Comparison of ENCODE assay signal across 14 cellular contexts in the genomic region with DNA sequence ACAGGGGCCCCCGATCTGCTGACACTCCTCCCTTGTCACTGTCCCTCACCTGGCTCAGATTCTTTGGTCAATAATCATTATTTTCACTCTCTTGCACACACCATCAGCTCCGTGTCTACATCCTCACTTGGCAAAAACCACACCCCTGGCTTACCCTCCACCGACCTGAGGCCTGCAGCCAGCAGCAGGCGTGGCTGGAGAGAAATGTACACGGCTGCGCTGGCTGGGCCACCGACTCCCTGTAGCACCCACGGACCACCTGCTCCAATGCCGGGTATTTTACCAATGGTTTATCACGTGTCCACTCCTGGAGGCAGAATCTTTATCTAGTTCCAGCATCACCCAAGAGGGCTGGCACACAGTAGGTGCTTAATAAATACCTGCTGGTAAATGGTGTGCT.
A peak's percentile ranks its signal among the peaks of the same experiment; 100 is the strongest.
DNase-seq lines count a peak whose midpoint lies in the region; ATAC-seq and TF ChIP-seq lines count a peak whose summit lies in the region.
"Had no signal": no experiment of that assay in that cellular context is flagged by ENCODE, and none has a peak within 500 bp of the region (broad histone marks: within the 10 kb centered on the region; RNA-seq: fewer than 3 reads in every experiment).

No MANE protein-coding gene starts in this region.

- no peak overlapping the region for H2BK120ac ChIP-seq in neuronal stem cell (ENCODE audit: low read depth, low read length)

- H3K4me1 ChIP-seq in neuronal stem cell (ENCODE audit: control insufficient read depth in 2 of 2, insufficient read depth in 1 of 2, low read depth in 1 of 2, low read length in 2 of 2) = peaks cover 0 to 7% of the 10 kb centered on the region in 2 donors

- no peaks in the 10 kb centered on the region for H3K79me1 ChIP-seq in neuronal stem cell (ENCODE audit: low read depth, low read length)

- H3K18ac ChIP-seq in neuronal stem cell (ENCODE audit: low read length) = no peak overlapping the region

- no peak overlapping the region for H2AK5ac ChIP-seq in neuronal stem cell (ENCODE audit: low read depth, low read length)

- H4K91ac ChIP-seq in neuronal stem cell (ENCODE audit: low read depth, low read length, poor library complexity) = no peak overlapping the region

- no peaks in the 10 kb centered on the region for H3K9me3 ChIP-seq in neuronal stem cell (replicated peaks in 1 of 2; ENCODE audit: control insufficient read depth in 2 of 2, insufficient read depth in 1 of 2, low read depth in 1 of 2, low read length in 2 of 2)

- no peak overlapping the region for H2BK5ac ChIP-seq in neuronal stem cell (ENCODE audit: low read length)

- no peak for ATAC-seq in GM18520 (IDR thresholded peaks at IDR 0.05; ENCODE audit: unreplicated experiment)

- H2BK15ac ChIP-seq in neuronal stem cell (ENCODE audit: low read length) = no peak overlapping the region

- no peaks in the 10 kb centered on the region for H3K36me3 ChIP-seq in neuronal stem cell (replicated peaks in 1 of 2; ENCODE audit: control insufficient read depth in 2 of 2, insufficient read depth in 2 of 2, low read length in 2 of 2)

- peaks cover 56% of the 10 kb centered on the region for H3K27me3 Mint-ChIP-seq in chondrocyte (ENCODE audit: low read depth)

- no peaks in the 10 kb centered on the region for H3K36me3 Mint-ChIP-seq in chondrocyte (ENCODE audit: low read depth)
- H3K36me3 Mint-ChIP-seq: CD8-positive, alpha-beta memory T cell had no signal

- no peak overlapping the region for H3K14ac ChIP-seq in neuronal stem cell (ENCODE audit: low read length)

- no peak overlapping the region for H2BK12ac ChIP-seq in neuronal stem cell (ENCODE audit: low read length)

- DNase-seq in NCI-H1092 treated with DMSO at 0.1 percent for 48 hours (lab: John Stamatoyannopoulos, UW) (peak; percentile 86), NCI-H1092 (lab: John Stamatoyannopoulos, UW) (no peak), NCI-H69 (lab: John Stamatoyannopoulos, UW) (peak; percentile 33), chondrocyte (ENCODE audit: low spot score) (peak; percentile 36), neuronal stem cell (ENCODE audit: low spot score) (no peak), T1000 (lab: John Stamatoyannopoulos, UW) (no peak), hypothalamus (lab: John Stamatoyannopoulos, UW) (no peak)
- DNase-seq: CD8-positive, alpha-beta memory T cell; DMS53; GF-D8; HCEC 1CT; HFFc6 had no signal

- H3K4me3 ChIP-seq in neuronal stem cell (ENCODE audit: low read length in 2 of 2) = no peak overlapping the region

- peaks cover under 1% of the 10 kb centered on the region for H3K9me3 Mint-ChIP-seq in chondrocyte (ENCODE audit: low read depth)
- H3K9me3 Mint-ChIP-seq: CD8-positive, alpha-beta memory T cell; HFFc6 had no signal

- no peak overlapping the region for H3K27ac Mint-ChIP-seq in chondrocyte (ENCODE audit: unreplicated experiment)
- H3K27ac Mint-ChIP-seq: CD8-positive, alpha-beta memory T cell; HFFc6 had no signal

- WGBS in neuronal stem cell (ENCODE audit: extremely low coverage in 2 of 2, insufficient read length in 2 of 2, insufficient replicate concordance in 1 of 2), 2 donors = no CpG with 5 or more reads among the region's 10 CpGs

- H3K4me2 ChIP-seq in neuronal stem cell (ENCODE audit: insufficient read depth, low read length, poor library complexity, severe bottlenecking) = no peak overlapping the region

- H3K27me3 ChIP-seq in neuronal stem cell (ENCODE audit: control insufficient read depth in 3 of 3, insufficient read depth in 3 of 3, low read depth in 1 of 3, low read length in 3 of 3) = peaks cover 0 to 52% (median 0%) of the 10 kb centered on the region in 3 experiments

- H2AFZ ChIP-seq in neuronal stem cell (ENCODE audit: low read length) = no peak overlapping the region

- no peak overlapping the region for H3K4ac ChIP-seq in neuronal stem cell (ENCODE audit: low read length)

- no peaks in the 10 kb centered on the region for H3K4me1 Mint-ChIP-seq in chondrocyte (ENCODE audit: low read depth)
- H3K4me1 Mint-ChIP-seq: CD8-positive, alpha-beta memory T cell had no signal

- H3K27ac ChIP-seq in neuronal stem cell (replicated peaks; ENCODE audit: low read length) = no peak overlapping the region
- H3K27ac ChIP-seq: 22Rv1 had no signal

- H3K4me3 Mint-ChIP-seq in chondrocyte (ENCODE audit: unreplicated experiment) = no peak overlapping the region
- H3K4me3 Mint-ChIP-seq: CD8-positive, alpha-beta memory T cell; HFFc6 had no signal

- H3K9ac ChIP-seq in neuronal stem cell (ENCODE audit: low read depth, low read length, poor library complexity) = no peak overlapping the region

- TF ChIP-seq CTCF in chondrocyte (IDR thresholded peaks at IDR 0.05) = no peak

- H3K23ac ChIP-seq in neuronal stem cell (ENCODE audit: low read depth, low read length, poor library complexity) = peak overlapping the region; percentile 38

- H4K8ac ChIP-seq in neuronal stem cell (ENCODE audit: low read depth, low read length) = no peak overlapping the region

Comparison
In these comparisons a context has a peak if more than half of its experiments do, and no peak if none do; other contexts are left out.
1. DNase-seq: peak in NCI-H1092 treated with DMSO at 0.1 percent for 48 hours (single experiment), NCI-H69 (single experiment) and chondrocyte (single experiment); none in NCI-H1092 (single experiment), neuronal stem cell (single experiment), T1000 (single experiment) and hypothalamus (0 of 51).